ENCODE assay signal across 1 cellular context in the genomic region with DNA sequence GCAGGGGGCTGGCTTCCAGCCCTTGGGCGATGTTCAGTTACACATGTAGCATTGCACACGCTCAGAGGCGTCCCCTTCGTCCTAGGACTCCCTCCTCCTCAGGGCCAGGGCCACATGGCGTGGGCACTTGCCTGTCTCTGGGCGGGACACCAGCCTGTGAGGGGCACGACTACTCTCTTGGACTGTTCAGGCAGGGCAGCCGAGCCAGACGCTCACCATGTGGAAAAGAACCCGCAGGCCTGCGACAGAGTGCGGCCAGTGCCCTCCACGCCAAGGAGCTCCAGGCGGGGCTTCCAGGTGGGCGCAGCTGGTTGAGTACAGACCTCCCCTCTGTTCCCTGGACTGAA.
TF ChIP-seq lines count a peak whose summit lies in the region.

No MANE protein-coding gene starts in this region.

TF ChIP-seq in HepG2, 621 proteins besides CTCF, POLR2A, EP300 and RAD21:
- TF ChIP-seq HNRNPL (IDR thresholded peaks at IDR 0.05; ENCODE audit: low read depth, low read length) = 0 out of 2 replicates have a peak, but pooled peaks have one; percentile 23
- no peak for TF ChIP-seq CAMTA2 (CRISPR knock-in tag; IDR thresholded peaks at IDR 0.05; ENCODE audit: borderline replicate concordance)
- TF ChIP-seq ZSCAN12 (CRISPR knock-in tag; IDR thresholded peaks at IDR 0.05) = no peak
- TF ChIP-seq RBFOX2 (IDR thresholded peaks at IDR 0.05; ENCODE audit: low read depth, low read length) = peak; percentile 17; the same call in 1 of the 2 replicates
- TF ChIP-seq ELF4 (CRISPR knock-in tag; IDR thresholded peaks at IDR 0.05; ENCODE audit: borderline replicate concordance) = no peak
TF ChIP-seq in HepG2: peak in this region for 2.
